ENCODE assay signal across 8 cellular contexts in genomic region chr11:66957971-66958231, GRCh38. TPM values are rescaled to one million over a fixed set of nuclear protein-coding genes. Genes with fewer than 3 reads are reported as not detected.
DNase-seq lines count a peak whose midpoint lies in the region; ATAC-seq, FAIRE-seq and TF ChIP-seq lines count a peak whose summit lies in the region.

No MANE protein-coding gene starts in this region.

- POLR2A ChIA-PET in BJ (lab: Charles Lee), result no interaction called here

- H3K27ac ChIP-seq in SJCRH30 (peak overlapping the region; percentile 82), pancreas (peak overlapping the region in 3 of 4 donors; percentile 50 to 62 (median 53))

- peaks cover 13% of the 10 kb centered on the region for H3K4me1 ChIP-seq in SJCRH30
- peaks cover 0 to 10% (median 0%) of the 10 kb centered on the region in 3 donors for H3K4me1 ChIP-seq in pancreas

- CTCF ChIA-PET in BJ (lab: Yijun Ruan, JAX), result no interaction called here

- H3K9me3 ChIP-seq in SJCRH30 (replicated peaks) (no peaks in the 10 kb centered on the region), pancreas (no peaks in the 10 kb centered on the region)

- intact Hi-C loops in pancreas (cut with DNase I), result no loop called here

- no peak for FAIRE-seq in pancreas (lab: Jason Lieb, UNC)

- H3K27me3 ChIP-seq in BJ (ENCODE audit: control insufficient read depth, insufficient read depth, low read length) (no peaks in the 10 kb centered on the region), SJCRH30 (no peaks in the 10 kb centered on the region), pancreas (no peaks in the 10 kb centered on the region)

- no peak for TF ChIP-seq CTCF in BJ (IDR thresholded peaks at IDR 0.05; ENCODE audit: insufficient read depth, low read depth, low read length)
- TF ChIP-seq CTCF in fibroblast of pulmonary artery (IDR thresholded peaks at IDR 0.05; ENCODE audit: low read length, missing control alignments), result no peak
- no peak for TF ChIP-seq CTCF in pancreas (IDR thresholded peaks at IDR 0.05)

- 1% methylated on average over 27 to 40 of the region's 40 CpGs for WGBS in pancreas, 2 donors

- peak; percentile 20 for ATAC-seq in GM21390 (IDR thresholded peaks at IDR 0.05; ENCODE audit: unreplicated experiment)
- peak; percentile 11 to 57 (median 22) for ATAC-seq in pancreas
- ATAC-seq in GM21381 (IDR thresholded peaks at IDR 0.05; ENCODE audit: unreplicated experiment), result no peak
- ATAC-seq in GM21528 (IDR thresholded peaks at IDR 0.05; ENCODE audit: low FRiP score, unreplicated experiment), result no peak

- H3K4me3 ChIP-seq in BJ (ENCODE audit: low read depth, low read length) (peak overlapping the region; percentile 84), SJCRH30 (peak overlapping the region; percentile 90), fibroblast of pulmonary artery (replicated peaks; ENCODE audit: low read depth, low read length) (peak overlapping the region; percentile 64), pancreas (peak overlapping the region; percentile 45 to 73 (median 63))

- DNase-seq in BJ (ENCODE audit: low read depth) (no peak), SJCRH30 (no peak), fibroblast of pulmonary artery (ENCODE audit: low read depth) (no peak), pancreas (no peak), NCI-H774 (lab: John Stamatoyannopoulos, UW) (no peak)

- no peaks in the 10 kb centered on the region for H3K36me3 ChIP-seq in BJ (ENCODE audit: control insufficient read depth, insufficient read depth, low read length)
- H3K36me3 ChIP-seq in SJCRH30, result no peaks in the 10 kb centered on the region
- H3K36me3 ChIP-seq in pancreas, result no peaks in the 10 kb centered on the region

RNA-seq across cellular contexts. Expression of gene PC, which starts 0.3 kb away (rescaled TPM):
- polyA plus RNA-seq in BJ (2011; rRNA removed) (6.4 and 14.3 TPM in 2 replicates), pancreas (10 to 100 TPM; 13.6 to 16.0 TPM)
- 11.7 and 14.8 TPM in 2 replicates for polyA minus RNA-seq in BJ (2011; rRNA and poly(A)+ RNA removed)
- 19.9 and 22.9 TPM in 2 replicates for total RNA-seq in SJCRH30 (2014; rRNA removed; shearing (Covaris generic))
- 10 to 100 TPM in 3 of 6 donors, 1 to 10 TPM in 3; 4.1 to 14.4 (median 8.9) TPM for total RNA-seq in pancreas

RNA-seq across cellular contexts. Expression of gene C11orf86, which starts 17.2 kb away (rescaled TPM):
- polyA plus RNA-seq in BJ (2011; rRNA removed) (0.15 TPM in 1 of 2 replicates, not detected in the other), pancreas (under 1 TPM in 1 of 2 donors, not detected in 1; 0.07 TPM)
- polyA minus RNA-seq in BJ (2011; rRNA and poly(A)+ RNA removed), result not detected in 2 replicates
- not detected in 2 replicates for total RNA-seq in SJCRH30 (2014; rRNA removed; shearing (Covaris generic))
- total RNA-seq in pancreas, result under 1 TPM in 1 of 6 donors, not detected in 5; 0.38 TPM

Comparison
In these comparisons a context has a peak if more than half of its experiments do, and no peak if none do; other contexts are left out.
1. ATAC-seq: peak in GM21390 (single experiment) and pancreas (4 of 4); none in GM21381 (single experiment) and GM21528 (single experiment).
2. Peak in every context shown above with its lines, with median percentiles within 50 percentile points of each other: H3K4me3 ChIP-seq.